In the genomic region with DNA sequence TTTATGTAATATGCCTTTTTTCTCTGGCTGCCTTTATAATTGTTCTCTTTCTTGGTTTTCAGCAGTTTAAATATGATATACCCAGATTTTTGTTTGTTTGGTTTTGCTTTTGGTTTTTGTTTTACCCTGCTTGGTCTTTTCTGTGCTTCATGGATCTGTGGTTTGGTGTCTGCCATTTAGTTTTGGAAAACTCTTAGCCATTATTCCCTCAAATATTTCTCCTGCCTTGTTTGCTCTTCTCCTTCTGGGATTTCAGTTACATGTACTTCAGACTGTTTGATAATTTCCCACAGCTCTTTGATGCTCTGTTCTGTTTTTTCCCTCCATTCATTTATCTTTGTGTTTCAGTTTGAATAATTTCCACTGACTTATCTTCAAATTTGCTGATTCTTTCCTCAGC, we compare ENCODE assay signal across 34 cellular contexts.
"Had no signal": no experiment of that assay in that cellular context is flagged by ENCODE, and none has a peak within 500 bp of the region (broad histone marks: within the 10 kb centered on the region; RNA-seq: fewer than 3 reads in every experiment).

No MANE protein-coding gene starts in this region.

- H3K27me3 ChIP-seq: MG63, SJCRH30 had no signal

- H3K9me3 ChIP-seq: MG63, SJCRH30 had no signal

- H3K27ac ChIP-seq: PC-9, RWPE1, SJCRH30, SK-N-MC had no signal

- H3K4me3 Mint-ChIP-seq: T-helper 1 cell treated with Interleukin-12 subunit alpha and Interleukin-12 subunit beta and Interleukin-4 antibody, amounts not matched to agents 30 μg/mL and 1 μg/mL, for 36 hours had no signal

- H3K4me2 ChIP-seq: PC-9 had no signal

- H3K4me3 ChIP-seq: MG63, PC-9, SJCRH30, SK-N-MC had no signal

- H3K27ac Mint-ChIP-seq: T-helper 1 cell treated with Interleukin-12 subunit alpha and Interleukin-12 subunit beta and Interleukin-4 antibody, amounts not matched to agents 30 μg/mL and 1 μg/mL, for 36 hours had no signal

- DNase-seq: Kasumi-1, MG63, MV-4-11, NCI-H1092, NCI-H1105, NCI-H1417 treated with DMSO at 0.1 percent for 48 hours, NCI-H1436 treated with DMSO at 0.1 percent for 48 hours, NCI-H1694, NCI-H187, NCI-H1930, NCI-H2029 treated with DMSO at 0.1 percent for 48 hours, NCI-H2081 treated with DMSO at 0.1 percent for 48 hours, NCI-H2107, NCI-H2171, NCI-H226, NCI-H446 treated with DMSO at 0.1 percent for 48 hours, NCI-H510A, NCI-H524, NCI-H526, NCI-H69, NCI-H748 treated with DMSO at 0.1 percent for 48 hours, NCI-H82, PC-9, SHP77, SIG-M5, SJCRH30, SW 1271, T-helper 1 cell had no signal

- H2AFZ ChIP-seq: PC-9 had no signal

- H3K36me3 ChIP-seq: MG63, SJCRH30 had no signal

- H3K4me1 ChIP-seq: SJCRH30 had no signal

- ATAC-seq: Panc1, Right ventricle myocardium inferior, SK-N-SH treated with all-trans-retinoic acid at 6 μM for 48 hours had no signal
